ENCODE assay signal across 8 cellular contexts in genomic region chr17:67602974-67603373, GRCh38.
A peak's percentile ranks its signal among the peaks of the same experiment; 100 is the strongest.
DNase-seq lines count a peak whose midpoint lies in the region; ATAC-seq, FAIRE-seq and TF ChIP-seq lines count a peak whose summit lies in the region.

No MANE protein-coding gene starts in this region.

- no peak for TF ChIP-seq POLR2A in breast epithelium (IDR thresholded peaks at IDR 0.05)
- no peak for TF ChIP-seq POLR2A in HepG2 (IDR thresholded peaks at IDR 0.05; ENCODE audit: insufficient read depth in 1 of 2, low read depth in 2 of 2, low read length in 2 of 2)

- TF ChIP-seq CTCF in MCF 10A (IDR thresholded peaks at IDR 0.05; ENCODE audit: unreplicated experiment) = peak; percentile 30
- TF ChIP-seq CTCF in breast epithelium (IDR thresholded peaks at IDR 0.05) = no peak
- TF ChIP-seq CTCF in KMS-11 (conservative IDR thresholded peaks at IDR 0.05; ENCODE audit: low read depth, low read length) = peak; percentile 53
- TF ChIP-seq CTCF in brain microvascular endothelial cell (IDR thresholded peaks at IDR 0.05; ENCODE audit: low read depth, low read length, missing control alignments) = peak; percentile 75
- peak; percentile 76 for TF ChIP-seq CTCF in HepG2 (CRISPR knock-in tag; IDR thresholded peaks at IDR 0.05)

- H3K9me3 ChIP-seq in breast epithelium = no peaks in the 10 kb centered on the region
- no peaks in the 10 kb centered on the region for H3K9me3 ChIP-seq in HepG2 (ENCODE audit: low read length)

- in situ Hi-C loops in brain microvascular endothelial cell (cut with HindIII; ENCODE audit: low pct_ligation_motif_present, low sequenced_read_pairs) (loop anchor here (25.0 kb wide), 1 partner anchor 116 kb away; no protein-coding TSS in a partner anchor), HepG2 (cut with HindIII; ENCODE audit: extremely low pct_ligation_motif_present, low pct_unique_long_range_greater_than_20kb) (loop anchor here (10.0 kb wide), 1 partner anchor 228 kb away; the partner anchor contains the start of gene PITPNC1)

- H3K4me3 Mint-ChIP-seq in MCF 10A (ENCODE audit: unreplicated experiment) = no peak overlapping the region

- FAIRE-seq in HepG2 (lab: Jason Lieb, UNC) = peak; percentile 90

- no peak overlapping the region for H3K27ac ChIP-seq in breast epithelium
- H3K27ac ChIP-seq in KMS-11 = no peak overlapping the region
- no peak overlapping the region for H3K27ac ChIP-seq in brain microvascular endothelial cell
- no peak overlapping the region for H3K27ac ChIP-seq in HepG2 (ENCODE audit: extremely low read length, insufficient read depth, low read length)

- no peaks in the 10 kb centered on the region for H3K36me3 Mint-ChIP-seq in MCF 10A (ENCODE audit: insufficient read depth, unreplicated experiment)

- H3K27me3 ChIP-seq in breast epithelium (no peaks in the 10 kb centered on the region), KMS-11 (ENCODE audit: insufficient read depth, low read depth) (no peaks in the 10 kb centered on the region), brain microvascular endothelial cell (replicated peaks) (no peaks in the 10 kb centered on the region), HepG2 (ENCODE audit: control insufficient read depth in 1 of 2, insufficient read depth in 2 of 2, low read length in 2 of 2) (no peaks in the 10 kb centered on the region)

- peak; percentile 71 for TF ChIP-seq RAD21 in HepG2 (CRISPR knock-in tag; IDR thresholded peaks at IDR 0.05)

- no peak for TF ChIP-seq EP300 in HepG2 (IDR thresholded peaks at IDR 0.05; ENCODE audit: low read depth in 2 of 2, low read length in 2 of 2)
- no peak for TF ChIP-seq EP300 in HepG2 (CRISPR knock-in tag; IDR thresholded peaks at IDR 0.05; ENCODE audit: borderline replicate concordance)

- H3K27ac Mint-ChIP-seq in MCF 10A (ENCODE audit: low read depth, unreplicated experiment) = no peak overlapping the region

- no peaks in the 10 kb centered on the region for H3K27me3 Mint-ChIP-seq in MCF 10A (ENCODE audit: insufficient read depth, unreplicated experiment)

- H3K79me2 ChIP-seq in KMS-11 (ENCODE audit: insufficient read depth, low read depth) = no peaks in the 10 kb centered on the region
- H3K79me2 ChIP-seq in HepG2 (ENCODE audit: insufficient read depth, low read length) = no peaks in the 10 kb centered on the region

- peak; percentile 45 for DNase-seq in MCF 10A (ENCODE audit: unreplicated experiment)
- DNase-seq in breast epithelium (ENCODE audit: low spot score in 2 of 2) = no peak
- DNase-seq in SW480 (ENCODE audit: low spot score) = peak; percentile 43
- peak; percentile 43 for DNase-seq in brain microvascular endothelial cell
- peak; percentile 71 for DNase-seq in HepG2 (ENCODE audit: low spot score)

- no peak overlapping the region for H3K9ac ChIP-seq in KMS-11
- no peak overlapping the region for H3K9ac ChIP-seq in HepG2 (ENCODE audit: insufficient read depth, low read depth, low read length)

- BruUV-seq in MCF 10A (replicated peaks; lab: Mats Ljungman, UMichigan) (no TSS peak), HepG2 (replicated peaks; lab: Mats Ljungman, UMichigan) (no TSS peak)

- intact Hi-C loops in MCF 10A (cut with micrococcal nuclease) = loop anchor here (2.0 kb wide), 1 partner anchor 224 kb away; no protein-coding TSS in a partner anchor
- intact Hi-C loops in breast epithelium (cut with DNase I; ENCODE audit: low total_unique reads) = no loop called here
- intact Hi-C loops in HepG2 (cut with micrococcal nuclease; ENCODE audit: unreplicated experiment) = loop anchor here (1.0 kb wide), 1 partner anchor 216 kb away; no protein-coding TSS in a partner anchor

- ATAC-seq in HepG2 (peak; percentile 90), HG02759 (IDR thresholded peaks at IDR 0.05; ENCODE audit: unreplicated experiment) (no peak), GM18907 (IDR thresholded peaks at IDR 0.05; ENCODE audit: unreplicated experiment) (no peak)

- H3K9me3 Mint-ChIP-seq in MCF 10A (ENCODE audit: unreplicated experiment) = peaks cover 8% of the 10 kb centered on the region

- WGBS in HepG2 (ENCODE audit: low lambda C conversion rate) = 23% methylated on average over 3 of the region's 3 CpGs

- no peak overlapping the region for H3K4me3 ChIP-seq in breast epithelium
- H3K4me3 ChIP-seq in KMS-11 (IDR thresholded peaks at IDR 0.05; ENCODE audit: insufficient read depth, low read depth, low read length) = no peak overlapping the region
- no peak overlapping the region for H3K4me3 ChIP-seq in brain microvascular endothelial cell (ENCODE audit: low read depth, low read length)
- no peak overlapping the region for H3K4me3 ChIP-seq in HepG2 (replicated peaks in 1 of 3; ENCODE audit: insufficient read depth in 1 of 3, low read depth in 2 of 3, low read length in 3 of 3)

- POLR2A ChIA-PET in MCF 10A (lab: Yijun Ruan, JAX) (no interaction called here), HepG2 (lab: Yijun Ruan, JAX) (no interaction called here)

- CTCF ChIA-PET in MCF 10A (lab: Yijun Ruan, JAX) (interaction anchor here (0.7 to 1.6 kb wide), 4 partner anchors 15 to 228 kb away, joined by 3 to 7 read pairs (median 4); no protein-coding TSS in a partner anchor), HepG2 (lab: Yijun Ruan, JAX; ENCODE audit: low intra/inter-chr PET ratio, low total read pairs) (interaction anchor here (0.9 to 2.3 kb wide), 4 partner anchors 216 to 228 kb away, joined by 3 to 12 read pairs (median 7); partner anchors contain the start of gene PITPNC1)

- H2AFZ ChIP-seq in KMS-11 (ENCODE audit: low read depth) = no peak overlapping the region
- H2AFZ ChIP-seq in HepG2 (ENCODE audit: low read length) = no peak overlapping the region

- no peaks in the 10 kb centered on the region for H4K20me1 ChIP-seq in KMS-11 (ENCODE audit: insufficient read depth)
- no peaks in the 10 kb centered on the region for H4K20me1 ChIP-seq in HepG2 (ENCODE audit: insufficient read depth, low read length)

- H3K4me1 Mint-ChIP-seq in MCF 10A (ENCODE audit: insufficient read depth, unreplicated experiment) = peaks cover 6% of the 10 kb centered on the region

- H3K36me3 ChIP-seq in breast epithelium = no peaks in the 10 kb centered on the region
- no peaks in the 10 kb centered on the region for H3K36me3 ChIP-seq in KMS-11 (ENCODE audit: insufficient read depth)
- no peaks in the 10 kb centered on the region for H3K36me3 ChIP-seq in brain microvascular endothelial cell (replicated peaks)
- no peaks in the 10 kb centered on the region for H3K36me3 ChIP-seq in HepG2 (replicated peaks in 1 of 2; ENCODE audit: control insufficient read depth in 1 of 2, insufficient read depth in 2 of 2, low read length in 2 of 2)

- H3K4me2 ChIP-seq in KMS-11 = no peak overlapping the region
- no peak overlapping the region for H3K4me2 ChIP-seq in HepG2 (ENCODE audit: low read depth, low read length)

- H3K4me1 ChIP-seq in breast epithelium (no peaks in the 10 kb centered on the region), KMS-11 (ENCODE audit: low read depth, poor library complexity, severe bottlenecking) (no peaks in the 10 kb centered on the region), HepG2 (ENCODE audit: insufficient read depth, low read length) (peaks cover 11% of the 10 kb centered on the region)

TF ChIP-seq in HepG2, 621 proteins besides CTCF, POLR2A, EP300 and RAD21 (continues in another document):
- TF ChIP-seq XRCC5 (optimal IDR thresholded peaks at IDR 0.05; ENCODE audit: low read length) (peak; percentile 42), STAG1 (CRISPR knock-in tag; IDR thresholded peaks at IDR 0.05) (peak; percentile 87), ZNF501 (CRISPR knock-in tag; IDR thresholded peaks at IDR 0.05) (peak; percentile 45; the same call in 1 of the 2 replicates), IRF9 (CRISPR knock-in tag; IDR thresholded peaks at IDR 0.05; ENCODE audit: borderline replicate concordance) (no peak), THAP11 (CRISPR knock-in tag; IDR thresholded peaks at IDR 0.05) (peak; percentile 24; the same call in 1 of the 2 replicates), IKZF1 (IDR thresholded peaks at IDR 0.05) (no peak), RFXANK (CRISPR knock-in tag; IDR thresholded peaks at IDR 0.05) (no peak), MYNN (CRISPR knock-in tag; IDR thresholded peaks at IDR 0.05; ENCODE audit: low read depth) (peak; percentile 29; the same call in 1 of the 2 replicates), HNF1B (CRISPR knock-in tag; IDR thresholded peaks at IDR 0.05) (0 out of 2 replicates have a peak, but pooled peaks have one; percentile 24), MAFF (IDR thresholded peaks at IDR 0.05; ENCODE audit: low read depth, low read length) (0 out of 2 replicates have a peak, but pooled peaks have one; percentile 8), ATF1 (CRISPR knock-in tag; IDR thresholded peaks at IDR 0.05) (no peak), NFE2L1 (CRISPR knock-in tag; IDR thresholded peaks at IDR 0.05; ENCODE audit: borderline replicate concordance) (no peak), ZNF275 (CRISPR knock-in tag; IDR thresholded peaks at IDR 0.05; ENCODE audit: borderline replicate concordance) (no peak)

Comparison
In these comparisons a context has a peak if more than half of its experiments do, and no peak if none do; other contexts are left out.
1. DNase-seq: peak in MCF 10A (single experiment), SW480 (single experiment), brain microvascular endothelial cell (single experiment) and HepG2 (single experiment); none in breast epithelium (0 of 2).
2. CTCF ChIP-seq: peak in MCF 10A (single experiment), KMS-11 (single experiment), brain microvascular endothelial cell (single experiment) and HepG2 (single experiment); none in breast epithelium (0 of 3).